Comparison of ENCODE assay signal across 30 cellular contexts in the genomic region with DNA sequence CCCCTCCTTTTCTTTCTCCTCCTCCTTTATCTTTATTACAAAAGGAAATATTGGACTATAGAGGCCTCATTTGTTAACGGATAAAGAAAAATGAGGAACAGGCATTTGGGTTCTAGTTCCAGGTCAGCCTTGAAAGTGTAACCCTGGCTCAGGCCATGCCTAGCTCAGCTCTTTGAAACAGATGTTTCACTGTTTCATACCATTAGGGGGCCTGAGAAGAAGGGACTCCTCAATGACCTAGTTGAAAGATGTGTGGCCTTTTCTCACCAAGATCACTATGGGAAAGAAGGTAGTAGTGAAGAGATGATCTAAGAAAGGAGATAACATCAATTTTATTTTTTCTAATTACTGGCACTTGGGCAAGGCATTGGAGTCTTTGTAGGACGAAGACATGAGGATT.
"Had no signal": no experiment of that assay in that cellular context is flagged by ENCODE, and none has a peak within 500 bp of the region (broad histone marks: within the 10 kb centered on the region; RNA-seq: fewer than 3 reads in every experiment).

No MANE protein-coding gene starts in this region.

- DNase-seq: activated CD4-positive, alpha-beta memory T cell treated with anti-CD3 and anti-CD28 coated beads for 36 hours; activated CD4-positive, alpha-beta T cell treated with anti-CD3 and anti-CD28 coated beads, Interleukin-2, amount 10 ng/mL, durations not matched to agents 7 days and 5 days; activated CD4-positive, CD25-positive, alpha-beta regulatory T cell treated with anti-CD3 and anti-CD28 coated beads, Interleukin-2, amount 50 U/mL, for 72 hours; activated CD8-positive, alpha-beta memory T cell treated with anti-CD3 and anti-CD28 coated beads for 24 hours; activated gamma-delta T cell; activated naive CD4-positive, alpha-beta T cell treated with anti-CD3 and anti-CD28 coated beads for 36 hours; activated T-cell treated with anti-CD3 and anti-CD28 coated beads, Interleukin-2, amount 50 U/mL, for 48 hours; amygdala; Kasumi-1; KBM-7; NCI-H1092; NCI-H1417; NCI-H1694; NCI-H2029; NCI-H2107; NCI-H2171 treated with DMSO at 0.1 percent for 48 hours; NCI-H226; NCI-H526 treated with DMSO at 0.1 percent for 48 hours; NK-92 treated with Interleukin-12 subunit alpha and Interleukin-12 subunit beta, amount 100 ng/mL, for 24 hours; OCI-M1; RPMI8226; SJCRH30; SK-N-SH had no signal

- H3K9me3 Mint-ChIP-seq: activated CD4-positive, alpha-beta memory T cell treated with anti-CD3 and anti-CD28 coated beads for 36 hours; activated CD4-positive, alpha-beta T cell treated with anti-CD3 and anti-CD28 coated beads, Interleukin-2, amount 10 ng/mL, durations not matched to agents 7 days and 5 days; activated naive CD4-positive, alpha-beta T cell treated with anti-CD3 and anti-CD28 coated beads for 36 hours; activated T-helper 17 cell treated with anti-CD3 and anti-CD28 coated beads, Interleukin-2, amount 50 U/mL, for 72 hours; brain; T-helper 1 cell treated with Interleukin-12 subunit alpha and Interleukin-12 subunit beta and Interleukin-4 antibody, amounts not matched to agents 30 μg/mL and 1 μg/mL, for 36 hours had no signal

- H3K27me3 Mint-ChIP-seq: activated CD4-positive, alpha-beta T cell treated with anti-CD3 and anti-CD28 coated beads, Interleukin-2, amount 10 ng/mL, durations not matched to agents 7 days and 5 days; activated naive CD8-positive, alpha-beta T cell; brain; central memory CD8-positive, alpha-beta T cell had no signal

- H3K9me3 ChIP-seq: SJCRH30, SK-N-SH had no signal

- H3K9ac ChIP-seq: SK-N-SH had no signal

- H3K27ac ChIP-seq: SJCRH30 had no signal

- H3K4me1 ChIP-seq: SJCRH30 had no signal

- H3K4me3 ChIP-seq: SJCRH30 had no signal

- H3K4me2 ChIP-seq: SK-N-SH had no signal

- H3K27me3 ChIP-seq: SJCRH30 had no signal

- H3K27ac Mint-ChIP-seq: activated CD4-positive, alpha-beta memory T cell treated with anti-CD3 and anti-CD28 coated beads for 36 hours; activated CD4-positive, alpha-beta T cell treated with anti-CD3 and anti-CD28 coated beads, Interleukin-2, amount 10 ng/mL, durations not matched to agents 7 days and 5 days; activated naive CD4-positive, alpha-beta T cell treated with anti-CD3 and anti-CD28 coated beads for 36 hours; activated naive CD8-positive, alpha-beta T cell; activated T-helper 17 cell treated with anti-CD3 and anti-CD28 coated beads, Interleukin-2, amount 50 U/mL, for 72 hours; brain; T-helper 1 cell treated with Interleukin-12 subunit alpha and Interleukin-12 subunit beta and Interleukin-4 antibody, amounts not matched to agents 30 μg/mL and 1 μg/mL, for 36 hours had no signal

- H3K4me1 Mint-ChIP-seq: activated CD4-positive, alpha-beta T cell treated with anti-CD3 and anti-CD28 coated beads, Interleukin-2, amount 10 ng/mL, durations not matched to agents 7 days and 5 days; activated T-helper 17 cell treated with anti-CD3 and anti-CD28 coated beads, Interleukin-2, amount 50 U/mL, for 72 hours; brain; central memory CD8-positive, alpha-beta T cell had no signal

- H3K36me3 ChIP-seq: SJCRH30 had no signal

- H3K36me3 Mint-ChIP-seq: activated CD4-positive, alpha-beta memory T cell treated with anti-CD3 and anti-CD28 coated beads for 36 hours; activated naive CD8-positive, alpha-beta T cell; brain had no signal

- ATAC-seq: activated T-helper 17 cell treated with anti-CD3 and anti-CD28 coated beads, Interleukin-2, amount 50 U/mL, for 72 hours; Panc1; Right ventricle myocardium inferior had no signal

- H3K4me3 Mint-ChIP-seq: activated CD4-positive, alpha-beta memory T cell treated with anti-CD3 and anti-CD28 coated beads for 36 hours; activated CD4-positive, alpha-beta T cell treated with anti-CD3 and anti-CD28 coated beads, Interleukin-2, amount 10 ng/mL, durations not matched to agents 7 days and 5 days; activated naive CD4-positive, alpha-beta T cell treated with anti-CD3 and anti-CD28 coated beads for 36 hours; activated naive CD8-positive, alpha-beta T cell; activated T-helper 17 cell treated with anti-CD3 and anti-CD28 coated beads, Interleukin-2, amount 50 U/mL, for 72 hours; brain; central memory CD8-positive, alpha-beta T cell; T-helper 1 cell treated with Interleukin-12 subunit alpha and Interleukin-12 subunit beta and Interleukin-4 antibody, amounts not matched to agents 30 μg/mL and 1 μg/mL, for 36 hours had no signal
